ENCODE assay signal across 1 cellular context in genomic region chr2:143140864-143141637, GRCh38.
TF ChIP-seq lines count a peak whose summit lies in the region.

No MANE protein-coding gene starts in this region.

TF ChIP-seq in H1, 55 proteins besides CTCF, POLR2A, EP300 and RAD21:
- TF ChIP-seq BRCA1 (IDR thresholded peaks at IDR 0.05; ENCODE audit: low read depth, low read length), result no peak
- no peak for TF ChIP-seq CBX8 (IDR thresholded peaks at IDR 0.05; ENCODE audit: borderline replicate concordance, low read depth, low read length)
- no peak for TF ChIP-seq SRF (IDR thresholded peaks at IDR 0.05; ENCODE audit: low read depth, low read length)
- no peak for TF ChIP-seq TEAD4 (IDR thresholded peaks at IDR 0.05; ENCODE audit: low read depth, low read length)
- TF ChIP-seq MAFK (IDR thresholded peaks at IDR 0.05; ENCODE audit: low read depth, low read length), result no peak
- no peak for TF ChIP-seq SP2 (IDR thresholded peaks at IDR 0.05; ENCODE audit: low read length)
- TF ChIP-seq KDM5A (IDR thresholded peaks at IDR 0.05; ENCODE audit: low read length), result no peak
- TF ChIP-seq CHD2 (IDR thresholded peaks at IDR 0.05; ENCODE audit: low read length), result no peak
